23 cellular contexts compared by ENCODE assay signal in the genomic region with DNA sequence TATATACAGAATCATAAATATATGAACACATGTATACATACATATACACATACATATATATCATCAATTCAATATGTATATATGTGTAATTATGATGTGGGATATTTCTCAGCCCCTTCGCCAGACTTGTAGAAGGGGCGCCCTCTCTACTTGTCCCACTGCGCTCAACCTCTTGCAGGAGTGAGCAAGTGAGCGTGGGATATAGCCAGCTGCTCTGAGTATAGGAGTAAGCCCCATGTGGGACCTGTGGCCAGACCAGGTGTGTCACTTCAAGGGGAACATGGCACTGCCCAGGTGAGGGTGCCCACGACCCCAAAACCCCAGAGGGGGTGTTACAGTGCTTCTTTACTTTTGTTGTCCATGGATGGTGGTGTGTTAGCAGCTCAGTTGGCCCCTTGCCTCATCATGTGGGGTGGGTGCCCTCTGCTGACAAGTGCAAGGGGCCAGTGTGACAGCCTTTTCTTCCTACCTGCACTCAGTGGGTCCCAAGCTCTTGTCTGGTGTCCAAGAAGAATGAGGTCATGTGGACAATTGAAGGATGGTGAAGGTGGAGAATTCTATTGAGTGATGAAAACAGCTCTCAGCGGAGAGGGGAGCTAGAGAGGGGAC.
DNase-seq lines count a peak whose midpoint lies in the region; ATAC-seq and TF ChIP-seq lines count a peak whose summit lies in the region.
"Had no signal": no experiment of that assay in that cellular context is flagged by ENCODE, and none has a peak within 500 bp of the region (broad histone marks: within the 10 kb centered on the region; RNA-seq: fewer than 3 reads in every experiment).

No MANE protein-coding gene starts in this region.

- intact Hi-C loops in posterior vena cava (cut with DNase I), result no loop called here

- H3K9me2 ChIP-seq in MM.1S (replicated peaks; ENCODE audit: insufficient read depth, low read length), result no peaks in the 10 kb centered on the region

- ATAC-seq in HG02981 (IDR thresholded peaks at IDR 0.05; ENCODE audit: unreplicated experiment), result no peak
- ATAC-seq: Right ventricle myocardium inferior had no signal

- H3K4me3 ChIP-seq in BE2C (ENCODE audit: low read depth, low read length) (no peak overlapping the region), OCI-LY3 (ENCODE audit: low read length) (no peak overlapping the region), epithelial cell of esophagus (ENCODE audit: low read length) (no peak overlapping the region), MM.1S (ENCODE audit: low read length) (no peak overlapping the region)
- H3K4me3 ChIP-seq: HAP-1 had no signal

- H3K27ac ChIP-seq in OCI-LY3 (ENCODE audit: low read length) (no peak overlapping the region), MM.1S (ENCODE audit: low read length) (no peak overlapping the region)
- H3K27ac ChIP-seq: C4-2B, KMS-11 had no signal

- TF ChIP-seq CTCF in BE2C (IDR thresholded peaks at IDR 0.05; ENCODE audit: low read depth, low read length) (peak; percentile 19; the same call in 1 of the 2 replicates), OCI-LY3 (IDR thresholded peaks at IDR 0.05; ENCODE audit: low read depth, low read length) (peak; percentile 34), epithelial cell of esophagus (IDR thresholded peaks at IDR 0.05; ENCODE audit: insufficient read depth, low read depth, low read length, missing control alignments) (peak; percentile 1), MM.1S (IDR thresholded peaks at IDR 0.05; ENCODE audit: low read length) (no peak)

- DNase-seq in BE2C, result peak; percentile 11
- DNase-seq in epithelial cell of esophagus (ENCODE audit: low read depth), result no peak
- DNase-seq in posterior vena cava (ENCODE audit: low spot score), result peak; percentile 50
- DNase-seq in MM.1S, result no peak
- no peak for DNase-seq in NCI-H1105 (lab: John Stamatoyannopoulos, UW)
- DNase-seq: 8988T; AML-193; CD8-positive, alpha-beta memory T cell; DMS79; IMR-90; MV-4-11; NCI-H1694; NCI-H2081; NCI-H2171 treated with DMSO at 0.1 percent for 48 hours; NCI-H524 treated with DMSO at 0.1 percent for 48 hours; NCI-H82; OCI-M1 had no signal

- H3K27me3 ChIP-seq in BE2C (no peaks in the 10 kb centered on the region), OCI-LY3 (ENCODE audit: low read depth, low read length) (no peaks in the 10 kb centered on the region), MM.1S (replicated peaks; ENCODE audit: insufficient read depth, low read length) (no peaks in the 10 kb centered on the region)

- H3K4me2 ChIP-seq in OCI-LY3 (ENCODE audit: low read length) (no peak overlapping the region), MM.1S (ENCODE audit: low read depth, low read length) (no peak overlapping the region)
- H3K4me2 ChIP-seq: KMS-11 had no signal

- H2AFZ ChIP-seq in OCI-LY3 (ENCODE audit: low read depth, low read length), result no peak overlapping the region
- H2AFZ ChIP-seq in MM.1S (ENCODE audit: low read length), result no peak overlapping the region

- H4K20me1 ChIP-seq in OCI-LY3 (ENCODE audit: insufficient read depth, low read length) (no peaks in the 10 kb centered on the region), MM.1S (ENCODE audit: insufficient read depth, low read length) (no peaks in the 10 kb centered on the region)

- no peaks in the 10 kb centered on the region for H3F3A ChIP-seq in MM.1S (ENCODE audit: insufficient read depth, low read length)

- H3K9ac ChIP-seq in OCI-LY3 (ENCODE audit: low read length) (no peak overlapping the region), MM.1S (ENCODE audit: low read length) (no peak overlapping the region)
- H3K9ac ChIP-seq: KMS-11 had no signal

- no peaks in the 10 kb centered on the region for H3K4me1 ChIP-seq in BE2C
- H3K4me1 ChIP-seq in OCI-LY3 (ENCODE audit: low read length), result peaks cover 11% of the 10 kb centered on the region
- H3K4me1 ChIP-seq in MM.1S (ENCODE audit: low read length), result no peaks in the 10 kb centered on the region
- H3K4me1 ChIP-seq: HAP-1 had no signal

- no peaks in the 10 kb centered on the region for H3K9me3 ChIP-seq in BE2C
- no peaks in the 10 kb centered on the region for H3K9me3 ChIP-seq in OCI-LY3 (ENCODE audit: insufficient read depth, low read length)
- H3K9me3 ChIP-seq in MM.1S (replicated peaks; ENCODE audit: insufficient read depth, low read length), result no peaks in the 10 kb centered on the region
- H3K9me3 ChIP-seq: HAP-1 had no signal

- H3K36me3 ChIP-seq in BE2C (no peaks in the 10 kb centered on the region), OCI-LY3 (replicated peaks; ENCODE audit: low read depth, low read length) (no peaks in the 10 kb centered on the region), MM.1S (replicated peaks; ENCODE audit: insufficient read depth, low read length) (no peaks in the 10 kb centered on the region)
- H3K36me3 ChIP-seq: HAP-1 had no signal

- H3K79me2 ChIP-seq in OCI-LY3 (ENCODE audit: low read length) (no peaks in the 10 kb centered on the region), MM.1S (ENCODE audit: low read length) (no peaks in the 10 kb centered on the region)

Comparison
In these comparisons a context has a peak if more than half of its experiments do, and no peak if none do; other contexts are left out.
1. DNase-seq: peak in BE2C (single experiment) and posterior vena cava (single experiment); none in epithelial cell of esophagus (single experiment), MM.1S (single experiment) and NCI-H1105 (single experiment).